ENCODE assay signal across 2 cellular contexts in the genomic region with DNA sequence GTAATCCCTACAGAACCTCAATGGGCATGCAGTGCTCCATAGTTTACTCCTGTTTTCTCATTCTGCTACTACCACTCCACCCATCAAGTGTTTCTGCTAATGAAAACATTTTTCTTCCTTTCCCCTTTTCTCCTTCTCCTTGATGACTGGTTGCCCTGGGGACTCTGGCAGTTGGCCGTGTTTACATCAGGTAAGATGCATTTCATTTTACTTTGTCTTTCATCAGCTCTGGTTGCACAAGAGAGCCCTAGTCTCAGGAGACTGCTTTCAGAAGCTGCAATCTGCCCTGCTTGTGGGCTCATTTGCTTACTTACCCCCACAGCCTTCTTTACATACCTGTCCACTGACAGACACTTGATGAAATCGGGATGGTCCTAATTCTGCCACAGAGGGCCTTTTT.
TF ChIP-seq lines count a peak whose summit lies in the region.

No MANE protein-coding gene starts in this region.

TF ChIP-seq in K562, 482 proteins besides CTCF, POLR2A, EP300 and RAD21:
- TF ChIP-seq CEBPB (tag; IDR thresholded peaks at IDR 0.05), result 0 out of 2 replicates have a peak, but pooled peaks have one; percentile 7
- TF ChIP-seq TCF7L2 (IDR thresholded peaks at IDR 0.05; ENCODE audit: low read depth, low read length), result no peak
- TF ChIP-seq GATA2 (CRISPR knock-in tag; IDR thresholded peaks at IDR 0.05), result no peak
- TF ChIP-seq KLF1 (tag; IDR thresholded peaks at IDR 0.05), result no peak
- TF ChIP-seq STAT5A (IDR thresholded peaks at IDR 0.05; ENCODE audit: borderline replicate concordance, low read length), result no peak
- no peak for TF ChIP-seq CEBPG (CRISPR knock-in tag; IDR thresholded peaks at IDR 0.05)
- peak; percentile 60 to 83 for TF ChIP-seq CEBPG (tag; conservative IDR thresholded peaks at IDR 0.05 in 1 of 2, IDR thresholded peaks at IDR 0.05 in 1 of 2)
- no peak for TF ChIP-seq ZNF707 (CRISPR knock-in tag; conservative IDR thresholded peaks at IDR 0.05)
- TF ChIP-seq ZZZ3 (IDR thresholded peaks at IDR 0.05), result no peak
- TF ChIP-seq SMARCC2 (IDR thresholded peaks at IDR 0.05; ENCODE audit: low read depth), result no peak

TF ChIP-seq in HepG2, 621 proteins besides CTCF, POLR2A, EP300 and RAD21:
- TF ChIP-seq, protein P1, sequence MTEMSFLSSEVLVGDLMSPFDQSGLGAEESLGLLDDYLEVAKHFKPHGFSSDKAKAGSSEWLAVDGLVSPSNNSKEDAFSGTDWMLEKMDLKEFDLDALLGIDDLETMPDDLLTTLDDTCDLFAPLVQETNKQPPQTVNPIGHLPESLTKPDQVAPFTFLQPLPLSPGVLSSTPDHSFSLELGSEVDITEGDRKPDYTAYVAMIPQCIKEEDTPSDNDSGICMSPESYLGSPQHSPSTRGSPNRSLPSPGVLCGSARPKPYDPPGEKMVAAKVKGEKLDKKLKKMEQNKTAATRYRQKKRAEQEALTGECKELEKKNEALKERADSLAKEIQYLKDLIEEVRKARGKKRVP (CRISPR knock-in tag; IDR thresholded peaks at IDR 0.05), result peak in 1 of 2 experiments; percentile 79; a peak in 2 of 4 replicates
- 0 out of 2 replicates have a peak, but pooled peaks have one; percentile 8 for TF ChIP-seq CEBPB (IDR thresholded peaks at IDR 0.05; ENCODE audit: borderline replicate concordance, low read depth, low read length)
- no peak for TF ChIP-seq ZFP36L1 (CRISPR knock-in tag; IDR thresholded peaks at IDR 0.05)
TF ChIP-seq in HepG2: peak in this region for 2.
